ENCODE assay signal across 6 cellular contexts in the genomic region with DNA sequence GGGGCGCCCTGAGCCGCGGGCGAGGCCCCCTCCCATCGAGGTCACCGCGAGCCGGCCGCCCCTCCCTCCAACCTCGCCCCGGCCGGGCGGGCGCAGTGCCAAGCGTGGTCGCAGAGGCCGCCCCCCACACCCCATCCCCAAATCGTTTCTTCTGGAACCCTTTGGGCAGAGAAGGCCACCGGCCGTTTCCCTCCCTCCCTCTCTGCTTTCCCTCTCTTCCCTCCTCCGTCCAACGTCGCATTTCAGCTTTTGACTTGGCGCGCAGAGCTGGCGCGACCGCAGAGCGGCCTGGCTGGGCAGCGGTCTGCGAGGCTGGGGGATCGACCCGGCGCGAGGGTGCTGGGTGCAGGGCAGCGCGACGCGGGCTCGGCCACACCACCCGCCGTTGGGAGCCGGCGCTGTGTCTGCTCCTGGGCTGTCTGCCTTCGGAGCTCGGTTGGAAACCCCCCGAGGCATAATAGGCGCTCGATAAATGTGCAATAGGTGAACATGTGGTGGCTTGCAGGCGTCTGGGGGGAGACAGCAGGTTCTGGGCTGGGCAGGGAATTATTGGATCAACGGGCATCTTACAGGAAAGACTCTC. TPM values are rescaled to one million over a fixed set of nuclear protein-coding genes. Genes with fewer than 3 reads are reported as not detected.
DNase-seq lines count a peak whose midpoint lies in the region; ATAC-seq and TF ChIP-seq lines count a peak whose summit lies in the region.

No MANE protein-coding gene starts in this region.

- H3K4me3 ChIP-seq in thyroid gland (replicated peaks in 1 of 3) = peak overlapping the region; percentile 11 to 44 (median 19)

- intact Hi-C loops in thyroid gland (cut with DNase I) = no loop called here

- TF ChIP-seq POLR2A in thyroid gland (IDR thresholded peaks at IDR 0.05) = no peak

- H3K27ac ChIP-seq in foreskin keratinocyte (peak overlapping the region; percentile 20), thyroid gland (no peak overlapping the region)

- POLR2A ChIA-PET in GM10248 (lab: Yijun Ruan, JAX) = interaction anchor here (0.6 to 0.8 kb wide), 4 partner anchors 10 to 402 kb away, joined by 3 to 5 read pairs (median 4); partner anchors contain the start of gene TRAF7

- H3K4me1 ChIP-seq in foreskin keratinocyte = no peaks in the 10 kb centered on the region
- H3K4me1 ChIP-seq in thyroid gland = peaks cover 12 to 43% of the 10 kb centered on the region in 2 donors

- 3% methylated on average over 12 to 21 of the region's 51 CpGs for WGBS in thyroid gland, 2 donors

- CTCF ChIA-PET in GM10248 (lab: Yijun Ruan, JAX) = interaction anchor here (1.0 to 1.7 kb wide), 8 partner anchors 11 to 128 kb away, joined by 3 to 5 read pairs (median 4); partner anchors contain the start of genes ABCA3 and CCNF

- no peaks in the 10 kb centered on the region for H3K9me3 ChIP-seq in thyroid gland

- peaks cover 45% of the 10 kb centered on the region for H3K27me3 ChIP-seq in foreskin keratinocyte
- H3K27me3 ChIP-seq in thyroid gland = no peaks in the 10 kb centered on the region

- no peak for TF ChIP-seq CTCF in GM10248 (IDR thresholded peaks at IDR 0.05; ENCODE audit: control extremely low read depth, extremely low read depth, low read depth, missing control alignments)
- no peak for TF ChIP-seq CTCF in foreskin keratinocyte (conservative IDR thresholded peaks at IDR 0.05)
- no peak for TF ChIP-seq CTCF in thyroid gland (IDR thresholded peaks at IDR 0.05)

- peak; percentile 64 for ATAC-seq in foreskin keratinocyte
- ATAC-seq in HG02798 (IDR thresholded peaks at IDR 0.05; ENCODE audit: poor library complexity, unreplicated experiment) = no peak
- no peak for ATAC-seq in GM19455 (IDR thresholded peaks at IDR 0.05; ENCODE audit: unreplicated experiment)

- DNase-seq in GM10248 (ENCODE audit: extremely low spot score) = peak; percentile 56
- DNase-seq in NCI-H82 treated with DMSO at 0.1 percent for 48 hours (lab: John Stamatoyannopoulos, UW; ENCODE audit: unreplicated experiment) = peak; percentile 97
- DNase-seq in foreskin keratinocyte = peak in 1 of 2 donors; percentile 74
- peak in 1 of 2 donors; percentile 19 for DNase-seq in thyroid gland

- no peaks in the 10 kb centered on the region for H3K36me3 ChIP-seq in thyroid gland

RNA-seq across cellular contexts. Expression of gene NTN3, which starts 2.9 kb away (rescaled TPM):
- total RNA-seq in foreskin keratinocyte (0.04 and 0.07 TPM in 2 replicates), thyroid gland (under 1 TPM in 3 of 4 donors, not detected in 1; 0.13 to 0.63 (median 0.56) TPM)
- not detected in 2 replicates for polyA plus RNA-seq in foreskin keratinocyte

RNA-seq across cellular contexts. Expression of gene TBC1D24, which starts 6.7 kb away (rescaled TPM):
- total RNA-seq in foreskin keratinocyte = 7.7 and 7.8 TPM in 2 replicates
- polyA plus RNA-seq in foreskin keratinocyte = 2.5 and 2.9 TPM in 2 replicates
- 10 to 100 TPM; 15.9 to 32.3 (median 21.8) TPM for total RNA-seq in thyroid gland

RNA-seq across cellular contexts. Expression of gene TEDC2, which starts 8.3 kb away (rescaled TPM):
- total RNA-seq in foreskin keratinocyte = 17.7 and 19.8 TPM in 2 replicates
- polyA plus RNA-seq in foreskin keratinocyte = 21.6 and 22.6 TPM in 2 replicates
- under 1 TPM in 2 of 4 donors, not detected in 2; 0.83 to 0.96 TPM for total RNA-seq in thyroid gland

RNA-seq across cellular contexts. Expression of gene CCNF, which starts 39.0 kb away (rescaled TPM):
- total RNA-seq in foreskin keratinocyte (29.1 and 35.7 TPM in 2 replicates), thyroid gland (1 to 10 TPM; 1.2 to 2.5 (median 1.8) TPM)
- polyA plus RNA-seq in foreskin keratinocyte = 11.5 and 15.6 TPM in 2 replicates

RNA-seq across cellular contexts. Expression of gene ATP6V0C, which starts 45.5 kb away (rescaled TPM):
- total RNA-seq in foreskin keratinocyte (69.8 and 73.3 TPM in 2 replicates), thyroid gland (10 to 100 TPM; 33.1 to 62.1 (median 36.3) TPM)
- 213 and 228 TPM in 2 replicates for polyA plus RNA-seq in foreskin keratinocyte
